Comparison of ENCODE assay signal across 22 cellular contexts in genomic region chr19:21323000-21323399, GRCh38. TPM values are rescaled to one million over a fixed set of nuclear protein-coding genes. Genes with fewer than 3 reads are reported as not detected.
DNase-seq lines count a peak whose midpoint lies in the region; ATAC-seq and TF ChIP-seq lines count a peak whose summit lies in the region.
"Had no signal": no experiment of that assay in that cellular context is flagged by ENCODE, and none has a peak within 500 bp of the region (broad histone marks: within the 10 kb centered on the region; RNA-seq: fewer than 3 reads in every experiment).

No MANE protein-coding gene starts in this region.

- intact Hi-C loops in sigmoid colon (cut with DNase I) (loop anchor here (10.0 kb wide), 1 partner anchor 182 kb away; the partner anchor contains the start of gene ZNF429), mucosa of descending colon (cut with DNase I, micrococcal nuclease) (no loop called here)

- TF ChIP-seq EP300 in gastroesophageal sphincter (IDR thresholded peaks at IDR 0.05) (no peak), sigmoid colon (IDR thresholded peaks at IDR 0.05) (no peak)

- no peaks in the 10 kb centered on the region for H3K27me3 ChIP-seq in GM23248 (replicated peaks; ENCODE audit: insufficient read depth)
- no peaks in the 10 kb centered on the region for H3K27me3 ChIP-seq in gastroesophageal sphincter
- H3K27me3 ChIP-seq in sigmoid colon = no peaks in the 10 kb centered on the region
- no peaks in the 10 kb centered on the region for H3K27me3 ChIP-seq in hepatocyte
- H3K27me3 ChIP-seq: SJSA1 had no signal

- ATAC-seq in WTC11 (no peak), gastroesophageal sphincter (no peak), mucosa of descending colon (no peak)
- no peak for ATAC-seq in stimulated activated naive CD8-positive, alpha-beta T cell treated with anti-CD3 and anti-CD28 coated beads, Interleukin-15, amount 100 ng/mL, for 72 hours
- ATAC-seq: left lobe of liver, T-helper 17 cell had no signal

- no peak for TF ChIP-seq POLR2A in gastroesophageal sphincter (IDR thresholded peaks at IDR 0.05)
- TF ChIP-seq POLR2A in sigmoid colon (IDR thresholded peaks at IDR 0.05) = no peak

- H4K20me1 ChIP-seq in GM23248 (ENCODE audit: insufficient read depth) (no peaks in the 10 kb centered on the region), hepatocyte (ENCODE audit: insufficient read depth, poor library complexity, severe bottlenecking) (no peaks in the 10 kb centered on the region)

- H3K4me2 ChIP-seq in GM23248 (ENCODE audit: unreplicated experiment) = peak overlapping the region; percentile 45
- H3K4me2 ChIP-seq in hepatocyte = no peak overlapping the region
- H3K4me2 ChIP-seq: PC-9 had no signal

- TF ChIP-seq CTCF in WTC11 (IDR thresholded peaks at IDR 0.05) = no peak
- no peak for TF ChIP-seq CTCF in gastroesophageal sphincter (IDR thresholded peaks at IDR 0.05)
- no peak for TF ChIP-seq CTCF in sigmoid colon (IDR thresholded peaks at IDR 0.05)
- no peak for TF ChIP-seq CTCF in hepatocyte (IDR thresholded peaks at IDR 0.05; ENCODE audit: poor library complexity)
- no peak for TF ChIP-seq CTCF in mucosa of descending colon (IDR thresholded peaks at IDR 0.05)

- WGBS in GM23248 (ENCODE audit: low coverage in 1 of 2, low lambda C conversion rate in 2 of 2, missing lambda C conversion rate in 2 of 2), 2 experiments = 29 to 35% methylated on average over 2 of the region's 2 CpGs
- 55 to 65% methylated on average over 2 of the region's 2 CpGs for WGBS in gastroesophageal sphincter (ENCODE audit: low coverage in 1 of 2), 2 donors
- 93% methylated on average over 2 of the region's 2 CpGs for WGBS in sigmoid colon, 2 donors
- WGBS in hepatocyte (ENCODE audit: low lambda C conversion rate, missing lambda C conversion rate) = 82% methylated on average over 2 of the region's 2 CpGs

- H3K36me3 Mint-ChIP-seq in WTC11 = peaks cover 29% of the 10 kb centered on the region

- H3K9ac ChIP-seq in GM23248 = peak overlapping the region; percentile 78

- no peaks in the 10 kb centered on the region for H3K27me3 Mint-ChIP-seq in WTC11 (ENCODE audit: low read depth)
- H3K27me3 Mint-ChIP-seq in stimulated activated naive CD8-positive, alpha-beta T cell treated with anti-CD3 and anti-CD28 coated beads, Interleukin-15, amount 100 ng/mL, for 72 hours = no peaks in the 10 kb centered on the region
- H3K27me3 Mint-ChIP-seq: activated B cell treated with CpG ODN at 0.5 μM for 24 hours; activated CD4-positive, alpha-beta memory T cell treated with anti-CD3 and anti-CD28 coated beads, Interleukin-2, amount 10 ng/mL, durations not matched to agents 7 days and 5 days; activated naive CD4-positive, alpha-beta T cell treated with anti-CD3 and anti-CD28 coated beads, Interleukin-2, amount 50 U/mL, for 24 hours; activated T-cell treated with anti-CD3 and anti-CD28 coated beads, Interleukin-2, amount 50 U/mL, for 24 hours; T-helper 17 cell had no signal

- H3K79me2 ChIP-seq in GM23248 (ENCODE audit: insufficient read depth) (peaks cover 97% of the 10 kb centered on the region), hepatocyte (peaks cover 90% of the 10 kb centered on the region)

- peak overlapping the region; percentile 81; the same call in 1 of the 2 replicates for H3K27ac Mint-ChIP-seq in WTC11
- no peak overlapping the region for H3K27ac Mint-ChIP-seq in stimulated activated naive CD8-positive, alpha-beta T cell treated with anti-CD3 and anti-CD28 coated beads, Interleukin-15, amount 100 ng/mL, for 72 hours
- H3K27ac Mint-ChIP-seq: activated B cell treated with CpG ODN at 0.5 μM for 24 hours; activated CD4-positive, alpha-beta memory T cell treated with anti-CD3 and anti-CD28 coated beads, Interleukin-2, amount 10 ng/mL, durations not matched to agents 7 days and 5 days; activated naive CD4-positive, alpha-beta T cell treated with anti-CD3 and anti-CD28 coated beads, Interleukin-2, amount 50 U/mL, for 24 hours; activated T-cell treated with anti-CD3 and anti-CD28 coated beads, Interleukin-2, amount 50 U/mL, for 24 hours had no signal

- no peak for DNase-seq in GM23248
- no peak for DNase-seq in WTC11 (ENCODE audit: low spot score)
- no peak for DNase-seq in sigmoid colon
- DNase-seq in hepatocyte (ENCODE audit: low spot score) = no peak
- no peak for DNase-seq in stimulated activated naive CD8-positive, alpha-beta T cell treated with anti-CD3 and anti-CD28 coated beads, Interleukin-15, amount 100 ng/mL, for 72 hours
- no peak for DNase-seq in activated naive CD4-positive, alpha-beta T cell treated with anti-CD3 and anti-CD28 coated beads, Interleukin-2, amount 50 U/mL, for 16 hours
- DNase-seq in mucosa of descending colon = no peak
- DNase-seq: activated B cell treated with CpG ODN at 0.5 μM for 24 hours; activated CD4-positive, alpha-beta memory T cell treated with anti-CD3 and anti-CD28 coated beads, Interleukin-2, amount 10 ng/mL, durations not matched to agents 7 days and 5 days; activated T-cell treated with anti-CD3 and anti-CD28 coated beads, Interleukin-2, amount 50 U/mL, for 24 hours; DMS53; HCEC 1CT; NCI-H1436; NCI-H2171 treated with DMSO at 0.1 percent for 48 hours; NCI-H748 treated with DMSO at 0.1 percent for 48 hours; PC-9; stimulated activated CD4-positive, alpha-beta T cell treated with anti-CD3 and anti-CD28 coated beads, Interleukin-2, amount 100 ng/mL, for 48 hours; T-helper 17 cell had no signal

- POLR2A ChIA-PET in WTC11 (lab: Charles Lee) = interaction anchor here (0.6 kb wide), 1 partner anchor 129 kb away, joined by 3 read pairs; no protein-coding TSS in a partner anchor

- peaks cover 58% of the 10 kb centered on the region for H3K4me1 Mint-ChIP-seq in WTC11
- peaks cover 68% of the 10 kb centered on the region for H3K4me1 Mint-ChIP-seq in stimulated activated naive CD8-positive, alpha-beta T cell treated with anti-CD3 and anti-CD28 coated beads, Interleukin-15, amount 100 ng/mL, for 72 hours

- H3K4me1 ChIP-seq in GM23248 (ENCODE audit: insufficient read depth) = peaks cover 33% of the 10 kb centered on the region
- peaks cover 4 to 61% (median 14%) of the 10 kb centered on the region in 3 donors for H3K4me1 ChIP-seq in gastroesophageal sphincter
- peaks cover 0 to 33% (median 27%) of the 10 kb centered on the region in 4 donors for H3K4me1 ChIP-seq in sigmoid colon
- H3K4me1 ChIP-seq in hepatocyte (ENCODE audit: insufficient read depth) = peaks cover 5% of the 10 kb centered on the region
- H3K4me1 ChIP-seq in mucosa of descending colon (ENCODE audit: low read depth) = peaks cover 5% of the 10 kb centered on the region
- H3K4me1 ChIP-seq: SJSA1 had no signal

- peaks cover 13% of the 10 kb centered on the region for H3K9me3 Mint-ChIP-seq in WTC11
- H3K9me3 Mint-ChIP-seq in stimulated activated naive CD8-positive, alpha-beta T cell treated with anti-CD3 and anti-CD28 coated beads, Interleukin-15, amount 100 ng/mL, for 72 hours = peaks cover 0 to 21% of the 10 kb centered on the region in 2 donors
- H3K9me3 Mint-ChIP-seq: activated naive CD4-positive, alpha-beta T cell treated with anti-CD3 and anti-CD28 coated beads, Interleukin-2, amount 50 U/mL, for 24 hours had no signal

- CTCF ChIA-PET in WTC11 (lab: Charles Lee) = interaction anchor here (1.1 to 1.7 kb wide), 3 partner anchors 66 to 161 kb away, joined by 3 to 4 read pairs (median 3); no protein-coding TSS in a partner anchor

- H3K27ac ChIP-seq in GM23248 = peak overlapping the region; percentile 93
- H3K27ac ChIP-seq in gastroesophageal sphincter = peak overlapping the region; percentile 3 to 70 (median 66)
- peak overlapping the region; percentile 33 to 63 (median 44) for H3K27ac ChIP-seq in sigmoid colon
- no peak overlapping the region for H3K27ac ChIP-seq in hepatocyte
- H3K27ac ChIP-seq: PC-9, SJSA1 had no signal

- H3K9me2 ChIP-seq in GM23248 (ENCODE audit: insufficient read depth) = no peaks in the 10 kb centered on the region
- no peaks in the 10 kb centered on the region for H3K9me2 ChIP-seq in hepatocyte (replicated peaks; ENCODE audit: insufficient read depth)

- H2AFZ ChIP-seq in GM23248 = peak overlapping the region; percentile 36; the same call in 1 of the 2 replicates
- H2AFZ ChIP-seq in hepatocyte = no peak overlapping the region
- H2AFZ ChIP-seq: PC-9 had no signal

- peaks cover 21% of the 10 kb centered on the region for H3F3A ChIP-seq in GM23248 (ENCODE audit: insufficient read depth)

- in situ Hi-C loops in GM23248 (cut with MboI) = no loop called here

- H3K36me3 ChIP-seq in GM23248 (ENCODE audit: low read depth) (0 out of 2 replicates have a peak, but pooled peaks cover 4% of the 10 kb centered on the region), gastroesophageal sphincter (peaks cover 0 to 8% of the 10 kb centered on the region in 2 donors), sigmoid colon (peaks cover 0 to 7% (median 0%) of the 10 kb centered on the region in 4 donors), hepatocyte (replicated peaks; ENCODE audit: insufficient read depth, low read depth) (no peaks in the 10 kb centered on the region), mucosa of descending colon (ENCODE audit: low read depth) (no peaks in the 10 kb centered on the region)

- H3K4me3 ChIP-seq in GM23248 (0 out of 2 replicates have a peak overlapping the region, but pooled peaks have one; percentile 10), gastroesophageal sphincter (no peak overlapping the region), sigmoid colon (no peak overlapping the region), hepatocyte (no peak overlapping the region), mucosa of descending colon (no peak overlapping the region)
- H3K4me3 ChIP-seq: PC-9, SJSA1 had no signal

- H3K9me3 ChIP-seq in GM23248 (ENCODE audit: low read depth) (peaks cover 2% of the 10 kb centered on the region), gastroesophageal sphincter (no peaks in the 10 kb centered on the region), sigmoid colon (no peaks in the 10 kb centered on the region), hepatocyte (ENCODE audit: low read depth) (no peaks in the 10 kb centered on the region), mucosa of descending colon (peaks cover 3% of the 10 kb centered on the region)

- no peak overlapping the region for H3K4me3 Mint-ChIP-seq in WTC11
- H3K4me3 Mint-ChIP-seq in stimulated activated naive CD8-positive, alpha-beta T cell treated with anti-CD3 and anti-CD28 coated beads, Interleukin-15, amount 100 ng/mL, for 72 hours = no peak overlapping the region
- H3K4me3 Mint-ChIP-seq: activated B cell treated with CpG ODN at 0.5 μM for 24 hours; activated CD4-positive, alpha-beta memory T cell treated with anti-CD3 and anti-CD28 coated beads, Interleukin-2, amount 10 ng/mL, durations not matched to agents 7 days and 5 days; activated naive CD4-positive, alpha-beta T cell treated with anti-CD3 and anti-CD28 coated beads, Interleukin-2, amount 50 U/mL, for 24 hours; activated T-cell treated with anti-CD3 and anti-CD28 coated beads, Interleukin-2, amount 50 U/mL, for 24 hours; T-helper 17 cell had no signal

RNA-seq across cellular contexts. Expression of gene ZNF708, which starts 6.2 kb away (rescaled TPM):
- total RNA-seq in GM23248 (2014; rRNA removed; shearing (Covaris generic)) = 3.0 and 5.8 TPM in 2 replicates
- polyA plus RNA-seq in GM23248 (2016; fragmentation: Nextera tagmentation; extraction: Ambion mirVana) = 2.1 and 2.3 TPM in 2 replicates
- 27.2 to 34.9 TPM (median 30.1 TPM) in 3 replicates for total RNA-seq in WTC11 (2021)
- 10 to 100 TPM in 2 of 4 donors, 1 to 10 TPM in 2; 4.8 to 18.4 (median 12.7) TPM for total RNA-seq in gastroesophageal sphincter
- 10 to 100 TPM; 11.9 to 25.2 (median 17.9) TPM for total RNA-seq in sigmoid colon
- polyA plus RNA-seq in sigmoid colon = 1 to 10 TPM; 1.4 to 6.3 (median 3.6) TPM
- total RNA-seq in hepatocyte = 9.9 and 11.7 TPM in 2 replicates
- 0.92 and 1.4 TPM in 2 replicates for polyA plus RNA-seq in hepatocyte
- 10 to 100 TPM in 2 of 3 donors, 1 to 10 TPM in 1; 7.5 to 13.1 (median 12.8) TPM for total RNA-seq in mucosa of descending colon

RNA-seq across cellular contexts. Expression of gene ZNF738, which starts 35.8 kb away (rescaled TPM):
- total RNA-seq in GM23248 (2014; rRNA removed; shearing (Covaris generic)) = 6.7 and 10.6 TPM in 2 replicates
- polyA plus RNA-seq in GM23248 (2016; fragmentation: Nextera tagmentation; extraction: Ambion mirVana) = 4.9 and 6.3 TPM in 2 replicates
- 48.4 to 52.0 TPM (median 49.7 TPM) in 3 replicates for total RNA-seq in WTC11 (2021)
- total RNA-seq in gastroesophageal sphincter = 1 to 10 TPM; 4.5 to 8.1 (median 5.4) TPM
- total RNA-seq in sigmoid colon = 1 to 10 TPM; 3.9 to 7.9 (median 5.5) TPM
- 1 to 10 TPM; 2.3 to 5.8 (median 2.4) TPM for polyA plus RNA-seq in sigmoid colon
- total RNA-seq in hepatocyte = 18.4 and 28.4 TPM in 2 replicates
- 8.4 and 9.3 TPM in 2 replicates for polyA plus RNA-seq in hepatocyte
- 1 to 10 TPM; 5.5 to 6.9 (median 6.4) TPM for total RNA-seq in mucosa of descending colon
